In genomic region chr20:41149679-41150131, GRCh38 we compare ENCODE assay signal across 10 cellular contexts. TPM values are rescaled to one million over a fixed set of nuclear protein-coding genes. Genes with fewer than 3 reads are reported as not detected.
A peak's percentile ranks its signal among the peaks of the same experiment; 100 is the strongest.
DNase-seq lines count a peak whose midpoint lies in the region; ATAC-seq and TF ChIP-seq lines count a peak whose summit lies in the region.
"Had no signal": no experiment of that assay in that cellular context is flagged by ENCODE, and none has a peak within 500 bp of the region (broad histone marks: within the 10 kb centered on the region; RNA-seq: fewer than 3 reads in every experiment).

No MANE protein-coding gene starts in this region.

- H3K36me3 Mint-ChIP-seq in HFFc6 (ENCODE audit: low read depth) = no peaks in the 10 kb centered on the region; the same call in 1 of the 2 replicates
- H3K36me3 Mint-ChIP-seq in activated naive CD4-positive, alpha-beta T cell treated with anti-CD3 and anti-CD28 coated beads, Interleukin-2, amount 50 U/mL, for 72 hours = peaks cover 10 to 50% of the 10 kb centered on the region in 2 donors

- no peak overlapping the region for H3K4me3 ChIP-seq in A673 (ENCODE audit: low read depth, low read length, poor library complexity, severe bottlenecking)

- intact Hi-C loops in A673 (cut with micrococcal nuclease; ENCODE audit: unreplicated experiment) = no loop called here

- H3K27me3 ChIP-seq in A673 (replicated peaks; ENCODE audit: insufficient read depth, low read depth, low read length, poor library complexity) = no peaks in the 10 kb centered on the region

- H3K36me3 ChIP-seq in A673 (ENCODE audit: insufficient read depth, low read length, poor library complexity, severe bottlenecking) = no peaks in the 10 kb centered on the region

- peak; percentile 64 to 75 for ATAC-seq in activated naive CD4-positive, alpha-beta T cell treated with anti-CD3 and anti-CD28 coated beads, Interleukin-2, amount 50 U/mL, for 72 hours
- ATAC-seq in HG03095 (IDR thresholded peaks at IDR 0.05; ENCODE audit: unreplicated experiment) = no peak
- no peak for ATAC-seq in GM19395 (IDR thresholded peaks at IDR 0.05; ENCODE audit: unreplicated experiment)

- no TSS peak for BruUV-seq in A673 (replicated peaks; lab: Mats Ljungman, UMichigan)

- H3K27me3 Mint-ChIP-seq in HFFc6 (ENCODE audit: insufficient read depth) = peaks cover 5% of the 10 kb centered on the region
- H3K27me3 Mint-ChIP-seq: activated B cell treated with CpG ODN at 0.5 μM for 24 hours had no signal

- peaks cover 57% of the 10 kb centered on the region for H3K4me1 Mint-ChIP-seq in HFFc6 (ENCODE audit: low read depth)

- DNase-seq in A673 (ENCODE audit: low spot score) (peak; percentile 52), HFFc6 (peak; percentile 58), iris pigment epithelial cell (ENCODE audit: low read depth) (peak; percentile 73), GM10248 (ENCODE audit: extremely low spot score) (no peak), NCI-H526 treated with DMSO at 0.1 percent for 48 hours (lab: John Stamatoyannopoulos, UW) (no peak)
- no peak for DNase-seq in activated naive CD4-positive, alpha-beta T cell treated with anti-CD3 and anti-CD28 coated beads, Interleukin-2, amount 50 U/mL, for 72 hours (ENCODE audit: low spot score in 2 of 2)
- DNase-seq: activated B cell treated with CpG ODN at 0.5 μM for 24 hours, NCI-H446 treated with DMSO at 0.1 percent for 48 hours had no signal

- POLR2A ChIA-PET in A673 (lab: Charles Lee; ENCODE audit: low non-redundant PET) (no interaction called here), GM10248 (lab: Yijun Ruan, JAX) (no interaction called here)

- CTCF ChIA-PET in A673 (lab: Charles Lee) = interaction anchor here (0.7 kb wide), 1 partner anchor 23 kb away, joined by 3 read pairs; no protein-coding TSS in a partner anchor
- CTCF ChIA-PET in GM10248 (lab: Yijun Ruan, JAX) = interaction anchor here (0.9 to 5.2 kb wide), 7 partner anchors 8 to 158 kb away, joined by 3 to 28 read pairs (median 3); no protein-coding TSS in a partner anchor

- H3K9me3 Mint-ChIP-seq in HFFc6 = no peaks in the 10 kb centered on the region
- H3K9me3 Mint-ChIP-seq in activated naive CD4-positive, alpha-beta T cell treated with anti-CD3 and anti-CD28 coated beads, Interleukin-2, amount 50 U/mL, for 72 hours = no peaks in the 10 kb centered on the region
- H3K9me3 Mint-ChIP-seq: activated B cell treated with CpG ODN at 0.5 μM for 24 hours had no signal

- H3K4me3 Mint-ChIP-seq in HFFc6 = no peak overlapping the region
- H3K4me3 Mint-ChIP-seq: activated B cell treated with CpG ODN at 0.5 μM for 24 hours had no signal

- no peak overlapping the region for H3K27ac ChIP-seq in A673 (ENCODE audit: low read depth, low read length, poor library complexity, severe bottlenecking)

- TF ChIP-seq CTCF in A673 (conservative IDR thresholded peaks at IDR 0.05; ENCODE audit: low read depth, low read length) (no peak), HFFc6 (IDR thresholded peaks at IDR 0.05) (no peak), GM10248 (IDR thresholded peaks at IDR 0.05; ENCODE audit: control extremely low read depth, extremely low read depth, low read depth, missing control alignments) (no peak)

- H3K9me3 ChIP-seq in A673 (ENCODE audit: low read depth, low read length, poor library complexity, severe bottlenecking) = no peaks in the 10 kb centered on the region

- no peak overlapping the region; the same call in 1 of the 2 replicates for H3K27ac Mint-ChIP-seq in HFFc6
- H3K27ac Mint-ChIP-seq in activated naive CD4-positive, alpha-beta T cell treated with anti-CD3 and anti-CD28 coated beads, Interleukin-2, amount 50 U/mL, for 72 hours = peak overlapping the region; percentile 67 to 72

- H3K4me1 ChIP-seq in A673 (ENCODE audit: insufficient read depth, low read length, poor library complexity, severe bottlenecking) = peaks cover 5% of the 10 kb centered on the region

RNA-seq across cellular contexts. Expression of gene PLCG1, which starts 12.4 kb away (rescaled TPM):
- 146 and 174 TPM in 2 replicates for total RNA-seq in A673 (2021)
- 10 to 100 TPM; 44.4 to 62.1 (median 50.1) TPM for total RNA-seq in HFFc6 (2021; fragmentation: NEBNext Ultra II Directional; extraction: Animal tissue kit (Norgen Biotek cat#: 25700))
- total RNA-seq in activated naive CD4-positive, alpha-beta T cell treated with anti-CD3 and anti-CD28 coated beads, Interleukin-2, amount 50 U/mL, for 72 hours = 100 to 1,000 TPM; 153 to 348 TPM

Comparison
In these comparisons a context has a peak if more than half of its experiments do, and no peak if none do; other contexts are left out.
1. DNase-seq: peak in A673 (single experiment), HFFc6 (single experiment) and iris pigment epithelial cell (single experiment); none in activated naive CD4-positive, alpha-beta T cell treated with anti-CD3 and anti-CD28 coated beads, Interleukin-2, amount 50 U/mL, for 72 hours (0 of 2), GM10248 (single experiment) and NCI-H526 treated with DMSO at 0.1 percent for 48 hours (single experiment).
2. ATAC-seq: peak in activated naive CD4-positive, alpha-beta T cell treated with anti-CD3 and anti-CD28 coated beads, Interleukin-2, amount 50 U/mL, for 72 hours (2 of 2); none in HG03095 (single experiment) and GM19395 (single experiment).